Comparison of ENCODE assay signal across 29 cellular contexts in genomic region chr2:105358593-105358992, GRCh38.
"Had no signal": no experiment of that assay in that cellular context is flagged by ENCODE, and none has a peak within 500 bp of the region (broad histone marks: within the 10 kb centered on the region; RNA-seq: fewer than 3 reads in every experiment).

No MANE protein-coding gene starts in this region.

- H3K4me1 ChIP-seq: foreskin keratinocyte, left lung, parathyroid adenoma, psoas muscle, uterus had no signal

- DNase-seq: activated CD4-positive, alpha-beta T cell treated with anti-CD3 and anti-CD28 coated beads for 4 hours; activated CD4-positive, alpha-beta T cell treated with anti-CD3 and anti-CD28 coated beads, Interleukin-2, amount 50 U/mL, for 4 hours; activated naive CD4-positive, alpha-beta T cell; activated T-cell treated with anti-CD3 and anti-CD28 coated beads for 4 hours; activated T-cell treated with anti-CD3 and anti-CD28 coated beads, Interleukin-2, amount 50 U/mL, for 72 hours; aorta; cerebellar nuclear complex; dorsolateral prefrontal cortex; effector memory CD8-positive, alpha-beta T cell; foreskin keratinocyte; heart left ventricle; left lung; mammary epithelial cell; naive B cell; psoas muscle; stimulated activated CD4-positive, alpha-beta T cell treated with anti-CD3 and anti-CD28 coated beads, Interleukin-12 subunit alpha, Interleukin-12 subunit beta, amount 100 ng/mL, for 4 hours; stimulated activated CD4-positive, alpha-beta T cell treated with anti-CD3 and anti-CD28 coated beads, Interleukin-4, amount 100 ng/mL, for 1 hour; substantia nigra; SW 1271; T-helper 9 cell; uterus had no signal

- ATAC-seq: activated naive CD4-positive, alpha-beta T cell treated with anti-CD3 and anti-CD28 coated beads, Interleukin-2, amount 50 U/mL, for 72 hours; activated T-cell treated with anti-CD3 and anti-CD28 coated beads, Interleukin-2, amount 50 U/mL, for 72 hours; effector memory CD8-positive, alpha-beta T cell; esophagus mucosa; foreskin keratinocyte; left lung had no signal

- H3K27ac Mint-ChIP-seq: activated naive CD4-positive, alpha-beta T cell treated with anti-CD3 and anti-CD28 coated beads, Interleukin-2, amount 50 U/mL, for 72 hours; activated T-cell treated with anti-CD3 and anti-CD28 coated beads, Interleukin-2, amount 50 U/mL, for 72 hours; effector memory CD8-positive, alpha-beta T cell; stimulated activated naive CD8-positive, alpha-beta T cell treated with anti-CD3 and anti-CD28 coated beads, Interleukin-15, Interleukin-2, amounts not matched to agents 100 ng/mL and 50 ng/mL, for 24 hours; T-helper 1 cell treated with Interleukin-12 subunit alpha and Interleukin-12 subunit beta and Interleukin-4 antibody, amounts not matched to agents 30 μg/mL and 1 μg/mL, for 36 hours; type B pancreatic cell had no signal

- H3K27me3 ChIP-seq: dorsolateral prefrontal cortex, foreskin keratinocyte, heart left ventricle, left lung, uterus had no signal

- H3K27ac ChIP-seq: coronary artery, dorsolateral prefrontal cortex, foreskin keratinocyte, left lung, parathyroid adenoma, psoas muscle, uterus, VCaP had no signal

- H3K4me3 Mint-ChIP-seq: activated T-cell treated with anti-CD3 and anti-CD28 coated beads, Interleukin-2, amount 50 U/mL, for 72 hours; effector memory CD8-positive, alpha-beta T cell; stimulated activated naive CD8-positive, alpha-beta T cell treated with anti-CD3 and anti-CD28 coated beads, Interleukin-15, Interleukin-2, amounts not matched to agents 100 ng/mL and 50 ng/mL, for 24 hours; T-helper 1 cell treated with Interleukin-12 subunit alpha and Interleukin-12 subunit beta and Interleukin-4 antibody, amounts not matched to agents 30 μg/mL and 1 μg/mL, for 36 hours; type B pancreatic cell had no signal

- H3K9me3 Mint-ChIP-seq: type B pancreatic cell had no signal

- H2AFZ ChIP-seq: parathyroid adenoma had no signal

- H3K36me3 ChIP-seq: uterus had no signal

- H3K4me3 ChIP-seq: coronary artery, dorsolateral prefrontal cortex, heart left ventricle, left lung, psoas muscle, uterus had no signal

- H3K27me3 Mint-ChIP-seq: effector memory CD8-positive, alpha-beta T cell; naive B cell; stimulated activated naive CD8-positive, alpha-beta T cell treated with anti-CD3 and anti-CD28 coated beads, Interleukin-15, Interleukin-2, amounts not matched to agents 100 ng/mL and 50 ng/mL, for 24 hours; type B pancreatic cell had no signal

- H3K79me2 ChIP-seq: parathyroid adenoma had no signal
